ENCODE assay signal across 13 cellular contexts in the genomic region with DNA sequence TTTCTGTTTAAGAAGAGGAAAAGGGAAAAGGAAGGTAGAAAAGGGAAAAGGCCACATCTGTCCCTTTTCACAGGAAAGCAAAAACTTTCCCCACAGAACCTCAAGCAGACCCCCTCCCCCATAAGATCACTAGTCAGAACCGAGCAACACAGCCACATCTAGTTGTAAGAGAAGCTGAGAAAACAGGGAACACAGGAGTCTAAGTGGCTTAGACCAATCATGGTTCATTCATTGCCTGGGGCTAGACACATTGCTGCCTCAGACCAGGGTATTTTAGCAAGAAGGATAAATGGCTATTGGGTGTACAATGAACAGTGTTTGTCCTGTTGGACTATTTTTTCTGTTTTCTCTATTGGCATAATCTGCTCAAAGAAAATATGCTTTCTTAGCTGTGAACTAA.
"Had no signal": no experiment of that assay in that cellular context is flagged by ENCODE, and none has a peak within 500 bp of the region (broad histone marks: within the 10 kb centered on the region; RNA-seq: fewer than 3 reads in every experiment).

No MANE protein-coding gene starts in this region.

- H3K27ac ChIP-seq: epithelial cell of prostate, gastrocnemius medialis, heart right ventricle, right lobe of liver had no signal

- H3K4me3 ChIP-seq: gastrocnemius medialis, heart right ventricle, lung, right lobe of liver had no signal

- H3K4me1 ChIP-seq: right lobe of liver had no signal

- ATAC-seq: activated CD4-positive, CD25-positive, alpha-beta regulatory T cell treated with anti-CD3 and anti-CD28 coated beads, Interleukin-2, amount 50 U/mL, for 24 hours; gastrocnemius medialis; heart right ventricle; left colon; stimulated activated naive CD8-positive, alpha-beta T cell treated with anti-CD3 and anti-CD28 coated beads, Interleukin-15, Interleukin-2, amounts not matched to agents 100 U/mL and 50 U/mL, for 24 hours had no signal

- H3K9me3 ChIP-seq: gastrocnemius medialis, heart right ventricle, right lobe of liver had no signal

- H3K36me3 ChIP-seq: gastrocnemius medialis, heart right ventricle, right lobe of liver had no signal

- DNase-seq: activated naive CD4-positive, alpha-beta T cell treated with Interleukin-2 at 50 U/mL for 16 hours; anterior cingulate cortex; cerebellar nuclear complex; effector CD8-positive, alpha-beta T cell; gastrocnemius medialis; heart right ventricle; left colon; midbrain; right lobe of liver; stimulated activated naive CD8-positive, alpha-beta T cell treated with anti-CD3 and anti-CD28 coated beads, Interleukin-15, Interleukin-2, amounts not matched to agents 100 U/mL and 50 U/mL, for 24 hours had no signal

- H3K27me3 ChIP-seq: gastrocnemius medialis, heart right ventricle, right lobe of liver had no signal
